19 cellular contexts compared by ENCODE assay signal in genomic region chr17:40056379-40057005, GRCh38. TPM values are rescaled to one million over a fixed set of nuclear protein-coding genes. Genes with fewer than 3 reads are reported as not detected.
DNase-seq lines count a peak whose midpoint lies in the region.
"Had no signal": no experiment of that assay in that cellular context is flagged by ENCODE, and none has a peak within 500 bp of the region (broad histone marks: within the 10 kb centered on the region; RNA-seq: fewer than 3 reads in every experiment).

No MANE protein-coding gene starts in this region.

- peaks cover 13% of the 10 kb centered on the region for H3K4me1 Mint-ChIP-seq in activated CD4-positive, alpha-beta T cell treated with anti-CD3 and anti-CD28 coated beads, Interleukin-2, amount 10 ng/mL, durations not matched to agents 24 days and 14 days
- H3K4me1 Mint-ChIP-seq in activated CD4-positive, alpha-beta T cell treated with anti-CD3 and anti-CD28 coated beads, Interleukin-2, amount 10 ng/mL, durations not matched to agents 7 days and 5 days: peaks cover 26% of the 10 kb centered on the region

- H3K9me3 ChIP-seq in MG63: no peaks in the 10 kb centered on the region
- H3K9me3 ChIP-seq: breast epithelium, SJCRH30 had no signal

- peaks cover 9% of the 10 kb centered on the region for H3K36me3 Mint-ChIP-seq in activated CD4-positive, alpha-beta T cell treated with anti-CD3 and anti-CD28 coated beads, Interleukin-2, amount 10 ng/mL, durations not matched to agents 24 days and 14 days (ENCODE audit: low read depth)
- peaks cover 13% of the 10 kb centered on the region for H3K36me3 Mint-ChIP-seq in activated CD4-positive, alpha-beta T cell treated with anti-CD3 and anti-CD28 coated beads, Interleukin-2, amount 10 ng/mL, durations not matched to agents 7 days and 5 days (ENCODE audit: low read depth)

- intact Hi-C loops in activated CD4-positive, alpha-beta T cell treated with anti-CD3 and anti-CD28 coated beads, Interleukin-2, amount 10 ng/mL, durations not matched to agents 24 days and 14 days (cut with micrococcal nuclease): no loop called here

- POLR2A ChIA-PET in activated CD4-positive, alpha-beta T cell treated with anti-CD3 and anti-CD28 coated beads, Interleukin-2, amount 10 ng/mL, durations not matched to agents 7 days and 5 days (lab: Charles Lee): no interaction called here

- H3K27me3 Mint-ChIP-seq in activated CD4-positive, alpha-beta T cell treated with anti-CD3 and anti-CD28 coated beads, Interleukin-2, amount 10 ng/mL, durations not matched to agents 24 days and 14 days: peaks cover 19% of the 10 kb centered on the region
- H3K27me3 Mint-ChIP-seq in activated CD4-positive, alpha-beta T cell treated with anti-CD3 and anti-CD28 coated beads, Interleukin-2, amount 10 ng/mL, durations not matched to agents 7 days and 5 days: peaks cover 19% of the 10 kb centered on the region

- no peak overlapping the region for H3K4me3 Mint-ChIP-seq in activated CD4-positive, alpha-beta T cell treated with anti-CD3 and anti-CD28 coated beads, Interleukin-2, amount 10 ng/mL, durations not matched to agents 24 days and 14 days
- no peak overlapping the region for H3K4me3 Mint-ChIP-seq in activated CD4-positive, alpha-beta T cell treated with anti-CD3 and anti-CD28 coated beads, Interleukin-2, amount 10 ng/mL, durations not matched to agents 7 days and 5 days

- CTCF ChIA-PET in activated CD4-positive, alpha-beta T cell treated with anti-CD3 and anti-CD28 coated beads, Interleukin-2, amount 10 ng/mL, durations not matched to agents 7 days and 5 days (lab: Charles Lee): interaction anchor here (1.2 to 2.9 kb wide), 3 partner anchors 9 to 19 kb away, joined by 3 to 12 read pairs (median 5); no protein-coding TSS in a partner anchor

- H3K9me3 Mint-ChIP-seq in activated CD4-positive, alpha-beta T cell treated with anti-CD3 and anti-CD28 coated beads, Interleukin-2, amount 10 ng/mL, durations not matched to agents 24 days and 14 days: no peaks in the 10 kb centered on the region
- H3K9me3 Mint-ChIP-seq in activated CD4-positive, alpha-beta T cell treated with anti-CD3 and anti-CD28 coated beads, Interleukin-2, amount 10 ng/mL, durations not matched to agents 7 days and 5 days: no peaks in the 10 kb centered on the region

- peak; percentile 53 for DNase-seq in activated CD4-positive, alpha-beta T cell treated with anti-CD3 and anti-CD28 coated beads, Interleukin-2, amount 10 ng/mL, durations not matched to agents 24 days and 14 days
- DNase-seq in activated CD4-positive, alpha-beta T cell treated with anti-CD3 and anti-CD28 coated beads, Interleukin-2, amount 10 ng/mL, durations not matched to agents 7 days and 5 days: no peak
- DNase-seq in inferior parietal cortex (ENCODE audit: extremely low spot score) (peak; percentile 56), superior temporal gyrus (ENCODE audit: extremely low spot score) (peak; percentile 60), retina (no peak), H7 (no peak), MG63 (no peak)
- DNase-seq: activated CD4-positive, CD25-positive, alpha-beta regulatory T cell; DMS153; NCI-H1436 treated with DMSO at 0.1 percent for 48 hours; OCI-M1; SJCRH30; T-helper 2 cell had no signal

- H3K27ac Mint-ChIP-seq in activated CD4-positive, alpha-beta T cell treated with anti-CD3 and anti-CD28 coated beads, Interleukin-2, amount 10 ng/mL, durations not matched to agents 24 days and 14 days: no peak overlapping the region
- H3K27ac Mint-ChIP-seq in activated CD4-positive, alpha-beta T cell treated with anti-CD3 and anti-CD28 coated beads, Interleukin-2, amount 10 ng/mL, durations not matched to agents 7 days and 5 days: no peak overlapping the region

- H3K27me3 ChIP-seq in H7 (ENCODE audit: control insufficient read depth, insufficient read depth, low read length) (no peaks in the 10 kb centered on the region; the same call in 1 of the 2 replicates), MG63 (no peaks in the 10 kb centered on the region)
- H3K27me3 ChIP-seq: breast epithelium had no signal

- H3K27ac ChIP-seq in angular gyrus (ENCODE audit: low read depth, low read length): peak overlapping the region; percentile 81
- H3K27ac ChIP-seq: breast epithelium, SJCRH30 had no signal

- H3K36me3 ChIP-seq in H7 (replicated peaks; ENCODE audit: control insufficient read depth, insufficient read depth, low read length) (no peaks in the 10 kb centered on the region), MG63 (peaks cover 19% of the 10 kb centered on the region)
- H3K36me3 ChIP-seq: breast epithelium, SJCRH30 had no signal

- no peak overlapping the region for H3K4me3 ChIP-seq in H7 (ENCODE audit: insufficient read depth, low read depth, low read length)
- no peak overlapping the region for H3K4me3 ChIP-seq in MG63
- H3K4me3 ChIP-seq: breast epithelium, lung, SJCRH30 had no signal

RNA-seq across cellular contexts. Expression of gene MED24, which starts 2.3 kb away (rescaled TPM):
- 118 and 122 TPM in 2 replicates for total RNA-seq in activated CD4-positive, alpha-beta T cell treated with anti-CD3 and anti-CD28 coated beads, Interleukin-2, amount 10 ng/mL, durations not matched to agents 24 days and 14 days
- 100 to 1,000 TPM in 1 of 2 experiments, 10 to 100 TPM in 1; 92.1 to 102 TPM for total RNA-seq in activated CD4-positive, alpha-beta T cell treated with anti-CD3 and anti-CD28 coated beads, Interleukin-2, amount 10 ng/mL, durations not matched to agents 7 days and 5 days
- total RNA-seq in H7 (2014; rRNA removed; shearing (Covaris generic)): 85.6 and 99.9 TPM in 2 replicates
- total RNA-seq in MG63 (2014; rRNA removed; shearing (Covaris generic); ENCODE audit: low replicate concordance): 83.1 and 96.3 TPM in 2 replicates

RNA-seq across cellular contexts. Expression of gene THRA, which starts 6.3 kb away (rescaled TPM):
- 4.5 and 5.1 TPM in 2 replicates for total RNA-seq in activated CD4-positive, alpha-beta T cell treated with anti-CD3 and anti-CD28 coated beads, Interleukin-2, amount 10 ng/mL, durations not matched to agents 24 days and 14 days
- 1 to 10 TPM; 8.6 to 9.1 TPM for total RNA-seq in activated CD4-positive, alpha-beta T cell treated with anti-CD3 and anti-CD28 coated beads, Interleukin-2, amount 10 ng/mL, durations not matched to agents 7 days and 5 days
- total RNA-seq in H7 (2014; rRNA removed; shearing (Covaris generic)): 13.2 and 15.2 TPM in 2 replicates
- 11.5 and 18.1 TPM in 2 replicates for total RNA-seq in MG63 (2014; rRNA removed; shearing (Covaris generic); ENCODE audit: low replicate concordance)

RNA-seq across cellular contexts. Expression of gene CSF3, which starts 41.3 kb away (rescaled TPM):
- not detected in 2 replicates for total RNA-seq in activated CD4-positive, alpha-beta T cell treated with anti-CD3 and anti-CD28 coated beads, Interleukin-2, amount 10 ng/mL, durations not matched to agents 24 days and 14 days
- total RNA-seq in activated CD4-positive, alpha-beta T cell treated with anti-CD3 and anti-CD28 coated beads, Interleukin-2, amount 10 ng/mL, durations not matched to agents 7 days and 5 days: not detected
- 0.28 TPM in 1 of 2 replicates, not detected in the other for total RNA-seq in H7 (2014; rRNA removed; shearing (Covaris generic))
- not detected in 2 replicates for total RNA-seq in MG63 (2014; rRNA removed; shearing (Covaris generic); ENCODE audit: low replicate concordance)
- total RNA-seq: activated CD8-positive, alpha-beta memory T cell treated with anti-CD3 and anti-CD28 coated beads for 36 hours; HT1080; NCI-H460 had no signal

RNA-seq across cellular contexts. Expression of gene NR1D1, which starts 43.9 kb away (rescaled TPM):
- total RNA-seq in activated CD4-positive, alpha-beta T cell treated with anti-CD3 and anti-CD28 coated beads, Interleukin-2, amount 10 ng/mL, durations not matched to agents 24 days and 14 days: 7.9 and 8.2 TPM in 2 replicates
- 1 to 10 TPM; 5.5 to 5.8 TPM for total RNA-seq in activated CD4-positive, alpha-beta T cell treated with anti-CD3 and anti-CD28 coated beads, Interleukin-2, amount 10 ng/mL, durations not matched to agents 7 days and 5 days
- 1.8 and 3.4 TPM in 2 replicates for total RNA-seq in H7 (2014; rRNA removed; shearing (Covaris generic))
- 0.07 and 1.3 TPM in 2 replicates for total RNA-seq in MG63 (2014; rRNA removed; shearing (Covaris generic); ENCODE audit: low replicate concordance)

Comparison
In these comparisons a context has a peak if more than half of its experiments do, and no peak if none do; other contexts are left out.
1. DNase-seq: peak in activated CD4-positive, alpha-beta T cell treated with anti-CD3 and anti-CD28 coated beads, Interleukin-2, amount 10 ng/mL, durations not matched to agents 24 days and 14 days (single experiment), inferior parietal cortex (single experiment) and superior temporal gyrus (single experiment); none in activated CD4-positive, alpha-beta T cell treated with anti-CD3 and anti-CD28 coated beads, Interleukin-2, amount 10 ng/mL, durations not matched to agents 7 days and 5 days (single experiment), retina (single experiment), H7 (single experiment) and MG63 (single experiment).